In genomic region chr10:132740542-132741066, GRCh38 we compare ENCODE assay signal across 25 cellular contexts. TPM values are rescaled to one million over a fixed set of nuclear protein-coding genes. Genes with fewer than 3 reads are reported as not detected.
"Had no signal": no experiment of that assay in that cellular context is flagged by ENCODE, and none has a peak within 500 bp of the region (broad histone marks: within the 10 kb centered on the region; RNA-seq: fewer than 3 reads in every experiment).

No MANE protein-coding gene starts in this region.

- H3K4me1 Mint-ChIP-seq: activated CD4-positive, alpha-beta memory T cell treated with anti-CD3 and anti-CD28 coated beads, Interleukin-2, amount 10 ng/mL, durations not matched to agents 7 days and 5 days; activated CD4-positive, alpha-beta T cell treated with anti-CD3 and anti-CD28 coated beads, Interleukin-2, amount 10 ng/mL, durations not matched to agents 24 days and 14 days; activated CD8-positive, alpha-beta memory T cell treated with anti-CD3 and anti-CD28 coated beads, Interleukin-2, amount 10 ng/mL, durations not matched to agents 7 days and 5 days; natural killer cell had no signal

- H3K9me3 ChIP-seq: ascending aorta, heart right ventricle, left ventricle myocardium inferior, ovary, prostate gland, right atrium auricular region, vagina had no signal

- H3K4me3 ChIP-seq: ascending aorta, coronary artery, heart right ventricle, left ventricle myocardium inferior, ovary, prostate gland, right atrium auricular region, vagina had no signal

- DNase-seq: activated CD4-positive, alpha-beta memory T cell treated with anti-CD3 and anti-CD28 coated beads, Interleukin-2, amount 10 ng/mL, durations not matched to agents 7 days and 5 days; activated CD4-positive, alpha-beta T cell treated with anti-CD3 and anti-CD28 coated beads, Interleukin-2, amount 10 ng/mL, durations not matched to agents 24 days and 14 days; activated CD8-positive, alpha-beta memory T cell treated with anti-CD3 and anti-CD28 coated beads, Interleukin-2, amount 10 ng/mL, durations not matched to agents 7 days and 5 days; activated gamma-delta T cell treated with Interleukin-2 at 50 U/mL for 16 hours; brain microvascular endothelial cell; central memory CD4-positive, alpha-beta T cell; heart right ventricle; kidney; left ventricle myocardium inferior; natural killer cell; ovary; stimulated activated CD4-positive, alpha-beta T cell treated with anti-CD3 and anti-CD28 coated beads, Interleukin-12 subunit alpha, Interleukin-12 subunit beta, amount 100 ng/mL, for 4 hours; stimulated activated CD4-positive, alpha-beta T cell treated with anti-CD3 and anti-CD28 coated beads, Interleukin-4, amount 100 ng/mL, for 4 hours; stimulated activated naive CD8-positive, alpha-beta T cell treated with anti-CD3 and anti-CD28 coated beads, Interleukin-15, Interleukin-2, amounts not matched to agents 100 U/mL and 50 U/mL, for 24 hours had no signal

- H3K36me3 Mint-ChIP-seq: activated CD8-positive, alpha-beta memory T cell treated with anti-CD3 and anti-CD28 coated beads, Interleukin-2, amount 10 ng/mL, durations not matched to agents 7 days and 5 days; activated naive CD4-positive, alpha-beta T cell treated with anti-CD3 and anti-CD28 coated beads, Interleukin-2, amount 50 U/mL, for 72 hours; natural killer cell; type B pancreatic cell had no signal

- H3K27me3 Mint-ChIP-seq: activated CD4-positive, alpha-beta memory T cell treated with anti-CD3 and anti-CD28 coated beads, Interleukin-2, amount 10 ng/mL, durations not matched to agents 7 days and 5 days; activated CD4-positive, alpha-beta T cell treated with anti-CD3 and anti-CD28 coated beads, Interleukin-2, amount 10 ng/mL, durations not matched to agents 24 days and 14 days; activated CD8-positive, alpha-beta memory T cell treated with anti-CD3 and anti-CD28 coated beads, Interleukin-2, amount 10 ng/mL, durations not matched to agents 7 days and 5 days had no signal

- H3K27ac ChIP-seq: ascending aorta, brain microvascular endothelial cell, coronary artery, heart right ventricle, left ventricle myocardium inferior, ovary, prostate gland, right atrium auricular region, vagina had no signal

- H3K27ac Mint-ChIP-seq: activated CD4-positive, alpha-beta memory T cell treated with anti-CD3 and anti-CD28 coated beads, Interleukin-2, amount 10 ng/mL, durations not matched to agents 7 days and 5 days; activated CD4-positive, alpha-beta T cell treated with anti-CD3 and anti-CD28 coated beads, Interleukin-2, amount 10 ng/mL, durations not matched to agents 24 days and 14 days; activated CD8-positive, alpha-beta memory T cell treated with anti-CD3 and anti-CD28 coated beads, Interleukin-2, amount 10 ng/mL, durations not matched to agents 7 days and 5 days; activated naive CD4-positive, alpha-beta T cell treated with anti-CD3 and anti-CD28 coated beads, Interleukin-2, amount 50 U/mL, for 72 hours; activated T-helper 1 cell treated with anti-CD3 and anti-CD28 coated beads, Interleukin-12 subunit alpha, Interleukin-12 subunit beta, Interleukin-2, Interleukin-4 antibody, amounts not matched to agents 30 ng/mL and 10 ng/mL and 1 ng/mL, durations not matched to agents 14 hours and 24 hours and 36 hours; natural killer cell; type B pancreatic cell had no signal

- H3K4me1 ChIP-seq: ascending aorta, prostate gland, right atrium auricular region had no signal

- H3K36me3 ChIP-seq: left ventricle myocardium inferior, ovary, vagina had no signal

- H3K9me3 Mint-ChIP-seq: activated CD4-positive, alpha-beta memory T cell treated with anti-CD3 and anti-CD28 coated beads, Interleukin-2, amount 10 ng/mL, durations not matched to agents 7 days and 5 days; activated CD4-positive, alpha-beta T cell treated with anti-CD3 and anti-CD28 coated beads, Interleukin-2, amount 10 ng/mL, durations not matched to agents 24 days and 14 days; activated naive CD4-positive, alpha-beta T cell treated with anti-CD3 and anti-CD28 coated beads, Interleukin-2, amount 50 U/mL, for 72 hours; activated T-helper 1 cell treated with anti-CD3 and anti-CD28 coated beads, Interleukin-12 subunit alpha, Interleukin-12 subunit beta, Interleukin-2, Interleukin-4 antibody, amounts not matched to agents 30 ng/mL and 10 ng/mL and 1 ng/mL, durations not matched to agents 14 hours and 24 hours and 36 hours; natural killer cell; type B pancreatic cell had no signal

- H3K27me3 ChIP-seq: ascending aorta, brain microvascular endothelial cell, heart right ventricle, ovary, right atrium auricular region, vagina had no signal

- H3K4me3 Mint-ChIP-seq: activated CD4-positive, alpha-beta memory T cell treated with anti-CD3 and anti-CD28 coated beads, Interleukin-2, amount 10 ng/mL, durations not matched to agents 7 days and 5 days; activated CD4-positive, alpha-beta T cell treated with anti-CD3 and anti-CD28 coated beads, Interleukin-2, amount 10 ng/mL, durations not matched to agents 24 days and 14 days; activated CD8-positive, alpha-beta memory T cell treated with anti-CD3 and anti-CD28 coated beads, Interleukin-2, amount 10 ng/mL, durations not matched to agents 7 days and 5 days; activated T-helper 1 cell treated with anti-CD3 and anti-CD28 coated beads, Interleukin-12 subunit alpha, Interleukin-12 subunit beta, Interleukin-2, Interleukin-4 antibody, amounts not matched to agents 30 ng/mL and 10 ng/mL and 1 ng/mL, durations not matched to agents 14 hours and 24 hours and 36 hours; natural killer cell; type B pancreatic cell had no signal

- ATAC-seq: activated CD8-positive, alpha-beta memory T cell treated with anti-CD3 and anti-CD28 coated beads, Interleukin-2, amount 10 ng/mL, durations not matched to agents 7 days and 5 days; activated naive CD4-positive, alpha-beta T cell treated with anti-CD3 and anti-CD28 coated beads, Interleukin-2, amount 50 U/mL, for 72 hours; heart right ventricle; natural killer cell; stimulated activated naive CD8-positive, alpha-beta T cell treated with anti-CD3 and anti-CD28 coated beads, Interleukin-15, Interleukin-2, amounts not matched to agents 100 U/mL and 50 U/mL, for 24 hours had no signal

RNA-seq across cellular contexts. Expression of gene NKX6-2, which starts 45.3 kb away (rescaled TPM):
- total RNA-seq: activated CD4-positive, alpha-beta memory T cell treated with anti-CD3 and anti-CD28 coated beads, Interleukin-2, amount 10 ng/mL, durations not matched to agents 7 days and 5 days; activated CD4-positive, alpha-beta T cell treated with anti-CD3 and anti-CD28 coated beads, Interleukin-2, amount 10 ng/mL, durations not matched to agents 24 days and 14 days; activated CD8-positive, alpha-beta memory T cell treated with anti-CD3 and anti-CD28 coated beads, Interleukin-2, amount 10 ng/mL, durations not matched to agents 7 days and 5 days; activated naive CD4-positive, alpha-beta T cell treated with anti-CD3 and anti-CD28 coated beads, Interleukin-2, amount 50 U/mL, for 72 hours; activated T-helper 1 cell treated with anti-CD3 and anti-CD28 coated beads, Interleukin-12 subunit alpha, Interleukin-12 subunit beta, Interleukin-2, Interleukin-4 antibody, amounts not matched to agents 30 ng/mL and 10 ng/mL and 1 ng/mL, durations not matched to agents 14 hours and 24 hours and 36 hours; ascending aorta; fibroblast of villous mesenchyme; heart right ventricle; left ventricle myocardium inferior; lung microvascular endothelial cell; natural killer cell; ovary; right atrium auricular region; T-helper 2 cell treated with Interferon-gamma antibody and Interleukin-4, amounts not matched to agents 100 ng/mL and 5 ng/mL, for 36 hours had no signal
- polyA plus RNA-seq: ovary had no signal
